In the genomic region with DNA sequence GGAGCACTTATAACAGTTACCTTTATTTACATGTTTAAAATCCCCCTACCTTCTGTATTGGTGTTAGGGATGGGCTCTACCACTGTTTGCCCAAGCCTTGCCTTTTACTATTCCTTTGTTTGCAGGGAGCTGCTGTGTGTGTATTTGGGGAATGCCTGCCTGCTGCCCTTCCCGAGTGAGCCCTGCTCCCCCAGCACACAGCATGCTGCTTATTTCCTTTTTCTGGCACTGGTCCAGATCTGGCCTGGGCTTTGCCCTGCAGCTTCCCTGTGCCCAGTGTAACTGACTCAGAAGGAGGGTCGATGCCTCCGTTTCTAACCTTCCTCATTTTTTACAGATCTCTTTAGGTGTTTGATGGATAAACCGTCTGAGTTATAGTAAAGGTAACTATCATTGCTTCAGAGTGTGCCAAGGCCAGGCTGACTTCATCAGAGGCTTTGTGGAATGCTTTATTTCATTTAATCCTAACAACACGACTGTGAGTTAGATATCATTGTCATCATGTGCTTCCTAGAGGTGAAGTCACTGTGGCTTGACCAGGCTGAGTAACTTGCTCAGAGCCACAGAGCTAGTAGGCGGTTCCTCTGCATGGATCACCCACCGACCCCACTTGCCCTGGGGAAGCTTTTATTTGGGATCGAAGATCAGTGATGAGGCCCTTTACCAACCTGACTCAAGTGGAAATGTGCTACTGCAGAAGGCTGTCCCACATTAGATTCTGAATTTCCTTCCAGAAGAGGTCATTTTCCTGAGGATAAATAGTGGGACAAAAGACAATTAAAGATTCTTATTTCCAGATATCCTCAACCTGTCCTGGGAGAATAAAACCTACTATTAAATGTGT, we compare ENCODE assay signal across 9 cellular contexts.
A peak's percentile ranks its signal among the peaks of the same experiment; 100 is the strongest.
DNase-seq lines count a peak whose midpoint lies in the region; ATAC-seq, FAIRE-seq and TF ChIP-seq lines count a peak whose summit lies in the region.
"Had no signal": no experiment of that assay in that cellular context is flagged by ENCODE, and none has a peak within 500 bp of the region (broad histone marks: within the 10 kb centered on the region; RNA-seq: fewer than 3 reads in every experiment).

No MANE protein-coding gene starts in this region.

- H3K36me3 ChIP-seq in H1 (ENCODE audit: control insufficient read depth in 2 of 4, insufficient read depth in 4 of 4, low read length in 3 of 4), result no peaks in the 10 kb centered on the region
- no peaks in the 10 kb centered on the region for H3K36me3 ChIP-seq in gastroesophageal sphincter

- H2BK15ac ChIP-seq in H1 (ENCODE audit: low read length), result no peak overlapping the region

- H3K79me1 ChIP-seq in H1 (ENCODE audit: low read depth, low read length), result no peaks in the 10 kb centered on the region

- H3K4me1 Mint-ChIP-seq in nephron progenitor cell (peaks cover 17% of the 10 kb centered on the region), CD14-positive monocyte (peaks cover 8% of the 10 kb centered on the region)

- POLR2A ChIA-PET in H1 (lab: Charles Lee; ENCODE audit: partially characterized antibody), result no interaction called here

- H3K4me3 ChIP-seq in H1 (ENCODE audit: extremely low read depth in 1 of 4, insufficient read depth in 2 of 4, low read depth in 3 of 4, low read length in 4 of 4) (no peak overlapping the region), gastroesophageal sphincter (no peak overlapping the region)

- H2BK5ac ChIP-seq in H1 (ENCODE audit: low read depth, low read length), result no peak overlapping the region

- WGBS in H1 (ENCODE audit: extremely low coverage in 1 of 2, insufficient coverage in 1 of 2, insufficient read length in 1 of 2, insufficient replicate concordance in 2 of 2, low coverage in 1 of 2, low lambda C conversion rate in 2 of 2, missing lambda C conversion rate in 1 of 2), 2 experiments, result 88% methylated on average over 8 of the region's 8 CpGs; no CpG with 5 or more reads in 1 of the 2 experiments
- 54 to 65% methylated on average over 8 of the region's 8 CpGs for WGBS in gastroesophageal sphincter (ENCODE audit: low coverage in 1 of 2), 2 donors

- intact Hi-C loops in CD14-positive monocyte (cut with micrococcal nuclease), result no loop called here

- ATAC-seq in gastroesophageal sphincter (no peak), GM18909 (IDR thresholded peaks at IDR 0.05; ENCODE audit: poor library complexity, unreplicated experiment) (no peak)

- H2BK12ac ChIP-seq in H1 (ENCODE audit: low read depth, low read length), result no peak overlapping the region

- no peak overlapping the region; the same call in 1 of the 2 replicates for H3K18ac ChIP-seq in H1 (ENCODE audit: extremely low read depth, low read length)

- peaks cover 0 to 5% (median 2%) of the 10 kb centered on the region in 4 experiments; a peak in 4 of 7 replicates for H3K4me1 ChIP-seq in H1 (replicated peaks in 1 of 4; ENCODE audit: control insufficient read depth in 3 of 4, insufficient read depth in 4 of 4, low read length in 3 of 4)
- H3K4me1 ChIP-seq in gastroesophageal sphincter, result peaks cover 0 to 9% (median 0%) of the 10 kb centered on the region in 3 donors

- no peaks in the 10 kb centered on the region for H3K36me3 Mint-ChIP-seq in nephron progenitor cell (ENCODE audit: low read depth)
- peaks cover 26 to 32% of the 10 kb centered on the region in 2 donors for H3K36me3 Mint-ChIP-seq in CD14-positive monocyte

- no peak overlapping the region for H3K56ac ChIP-seq in H1 (replicated peaks; ENCODE audit: insufficient read length, low read depth, low read length)

- H2BK120ac ChIP-seq in H1 (replicated peaks; ENCODE audit: low read depth, low read length), result no peak overlapping the region

- no peaks in the 10 kb centered on the region for H3K9me3 ChIP-seq in H1 (ENCODE audit: insufficient read depth in 2 of 2, low read depth in 1 of 2, low read length in 1 of 2)
- H3K9me3 ChIP-seq in gastroesophageal sphincter, result no peaks in the 10 kb centered on the region

- FAIRE-seq in H1 (lab: Jason Lieb, UNC), result no peak
- FAIRE-seq: urothelium cell line had no signal

- H3K23ac ChIP-seq in H1 (ENCODE audit: insufficient read length), result no peak overlapping the region

- H3K27ac Mint-ChIP-seq in nephron progenitor cell (peak overlapping the region; percentile 79), CD14-positive monocyte (peak overlapping the region in 1 of 7 donors; percentile 74)

- peak overlapping the region; percentile 23; the same call in 1 of the 2 replicates for H2AFZ ChIP-seq in H1 (ENCODE audit: low read length)

- H4K8ac ChIP-seq in H1 (ENCODE audit: extremely low read depth, insufficient read depth, low read length), result no peak overlapping the region

- no peak overlapping the region for H2AK5ac ChIP-seq in H1 (ENCODE audit: low read depth, low read length)

- H3K23me2 ChIP-seq in H1 (ENCODE audit: low read depth, low read length), result no peaks in the 10 kb centered on the region; the same call in 1 of the 2 replicates

- CTCF ChIA-PET in H1 (lab: Charles Lee; ENCODE audit: partially characterized antibody), result interaction anchor here (0.6 to 2.0 kb wide), 3 partner anchors 11 to 206 kb away, joined by 3 to 6 read pairs (median 5); no protein-coding TSS in a partner anchor

- H2BK20ac ChIP-seq in H1 (ENCODE audit: low read length), result no peak overlapping the region

- no peak overlapping the region for H4K5ac ChIP-seq in H1 (ENCODE audit: insufficient read length, low read depth, low read length)

- TF ChIP-seq RAD21 in H1 (IDR thresholded peaks at IDR 0.05 in 1 of 2, conservative IDR thresholded peaks at IDR 0.05 in 1 of 2; ENCODE audit: low read depth in 2 of 2, low read length in 2 of 2), result no peak

- DNase-seq in H4 (ENCODE audit: low spot score), result peak; percentile 46
- peak; percentile 82 for DNase-seq in NCI-H345 treated with DMSO at 0.1 percent for 48 hours (lab: John Stamatoyannopoulos, UW; ENCODE audit: unreplicated experiment)
- no peak for DNase-seq in H1 (ENCODE audit: low read depth in 1 of 2, low spot score in 2 of 2)
- no peak for DNase-seq in nephron progenitor cell
- no peak for DNase-seq in CD14-positive monocyte (ENCODE audit: low spot score)
- DNase-seq in SK-N-DZ (ENCODE audit: low spot score), result no peak

- H3K4me2 ChIP-seq in H1 (ENCODE audit: insufficient read depth in 1 of 2, low read depth in 2 of 2, low read length in 2 of 2), result peak overlapping the region in 1 of 2 experiments; percentile 23; a peak in 1 of 4 replicates

- H3K79me2 ChIP-seq in H1 (ENCODE audit: control insufficient read depth in 1 of 2, insufficient read depth in 2 of 2, low read length in 2 of 2), result no peaks in the 10 kb centered on the region

- H4K91ac ChIP-seq in H1 (replicated peaks; ENCODE audit: insufficient read length, low read length), result no peak overlapping the region

- no peak overlapping the region for H3K9ac ChIP-seq in H1 (replicated peaks in 1 of 4; ENCODE audit: extremely low read depth in 1 of 4, low read depth in 3 of 4, low read length in 3 of 4)

- no peak overlapping the region for H3K14ac ChIP-seq in H1 (ENCODE audit: insufficient read length)

- no peak for TF ChIP-seq POLR2A in H1 (IDR thresholded peaks at IDR 0.05; ENCODE audit: control extremely low read depth in 1 of 2, low read depth in 2 of 2, low read length in 2 of 2)
- TF ChIP-seq POLR2A in gastroesophageal sphincter (IDR thresholded peaks at IDR 0.05), result no peak

- no peak overlapping the region for H3K27ac ChIP-seq in H1 (ENCODE audit: low read depth, low read length)
- H3K27ac ChIP-seq in gastroesophageal sphincter, result no peak overlapping the region

- H3K27me3 ChIP-seq in H1 (replicated peaks in 1 of 4; ENCODE audit: control insufficient read depth in 3 of 4, extremely low read depth in 1 of 4, insufficient read depth in 3 of 4, low read length in 3 of 4) (no peaks in the 10 kb centered on the region), gastroesophageal sphincter (no peaks in the 10 kb centered on the region)

- H3K27me3 Mint-ChIP-seq in nephron progenitor cell (ENCODE audit: low read depth, poor library complexity) (peaks cover 2% of the 10 kb centered on the region), CD14-positive monocyte (ENCODE audit: low read depth in 3 of 3) (peaks cover 0 to 4% (median 0%) of the 10 kb centered on the region in 3 donors)

- TF ChIP-seq CTCF in H1 (IDR thresholded peaks at IDR 0.05; ENCODE audit: control extremely low read depth in 1 of 3, insufficient read depth in 1 of 3, low read depth in 1 of 3, low read length in 3 of 3) (no peak), nephron progenitor cell (IDR thresholded peaks at IDR 0.05) (no peak), gastroesophageal sphincter (IDR thresholded peaks at IDR 0.05) (no peak), CD14-positive monocyte (IDR thresholded peaks at IDR 0.05) (no peak)

- H3K9me3 Mint-ChIP-seq in nephron progenitor cell, result no peaks in the 10 kb centered on the region
- no peaks in the 10 kb centered on the region for H3K9me3 Mint-ChIP-seq in CD14-positive monocyte

- H3K4me3 Mint-ChIP-seq in nephron progenitor cell, result no peak overlapping the region
- no peak overlapping the region for H3K4me3 Mint-ChIP-seq in CD14-positive monocyte

- TF ChIP-seq EP300 in H1 (IDR thresholded peaks at IDR 0.05; ENCODE audit: borderline replicate concordance in 1 of 2, low read depth in 2 of 2, low read length in 2 of 2) (no peak), gastroesophageal sphincter (IDR thresholded peaks at IDR 0.05) (no peak)

- H4K20me1 ChIP-seq in H1 (replicated peaks in 1 of 2; ENCODE audit: control insufficient read depth in 1 of 2, insufficient read depth in 2 of 2, low read length in 2 of 2), result no peaks in the 10 kb centered on the region

- H3K4ac ChIP-seq in H1 (replicated peaks; ENCODE audit: insufficient read length, low read depth, low read length), result no peak overlapping the region

TF ChIP-seq in H1, 55 proteins besides CTCF, POLR2A, EP300 and RAD21 (continues in another document):
- TF ChIP-seq KDM5A (IDR thresholded peaks at IDR 0.05; ENCODE audit: low read length), result no peak
- TF ChIP-seq RBBP5 (IDR thresholded peaks at IDR 0.05; ENCODE audit: borderline replicate concordance, low read depth, low read length), result no peak
- TF ChIP-seq, protein P1, sequence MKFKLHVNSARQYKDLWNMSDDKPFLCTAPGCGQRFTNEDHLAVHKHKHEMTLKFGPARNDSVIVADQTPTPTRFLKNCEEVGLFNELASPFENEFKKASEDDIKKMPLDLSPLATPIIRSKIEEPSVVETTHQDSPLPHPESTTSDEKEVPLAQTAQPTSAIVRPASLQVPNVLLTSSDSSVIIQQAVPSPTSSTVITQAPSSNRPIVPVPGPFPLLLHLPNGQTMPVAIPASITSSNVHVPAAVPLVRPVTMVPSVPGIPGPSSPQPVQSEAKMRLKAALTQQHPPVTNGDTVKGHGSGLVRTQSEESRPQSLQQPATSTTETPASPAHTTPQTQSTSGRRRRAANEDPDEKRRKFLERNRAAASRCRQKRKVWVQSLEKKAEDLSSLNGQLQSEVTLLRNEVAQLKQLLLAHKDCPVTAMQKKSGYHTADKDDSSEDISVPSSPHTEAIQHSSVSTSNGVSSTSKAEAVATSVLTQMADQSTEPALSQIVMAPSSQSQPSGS (IDR thresholded peaks at IDR 0.05; ENCODE audit: low read length), result no peak
- no peak for TF ChIP-seq JUND (IDR thresholded peaks at IDR 0.05; ENCODE audit: low read length)
- no peak for TF ChIP-seq CHD2 (IDR thresholded peaks at IDR 0.05; ENCODE audit: low read length)
- TF ChIP-seq CTBP2 (IDR thresholded peaks at IDR 0.05; ENCODE audit: borderline replicate concordance, insufficient read depth, insufficient read length, low read length), result no peak
- TF ChIP-seq CBX5 (IDR thresholded peaks at IDR 0.05; ENCODE audit: low read depth, low read length), result no peak
- TF ChIP-seq SP4 (IDR thresholded peaks at IDR 0.05; ENCODE audit: low read length), result no peak

Comparison
In these comparisons a context has a peak if more than half of its experiments do, and no peak if none do; other contexts are left out.
1. DNase-seq: peak in H4 (single experiment) and NCI-H345 treated with DMSO at 0.1 percent for 48 hours (single experiment); none in H1 (0 of 2), nephron progenitor cell (single experiment), CD14-positive monocyte (single experiment) and SK-N-DZ (single experiment).